Comparison of ENCODE assay signal across 1 cellular context in genomic region chr22:17777005-17777716, GRCh38.
TF ChIP-seq lines count a peak whose summit lies in the region.

No MANE protein-coding gene starts in this region.

TF ChIP-seq in GM23338, 12 proteins besides CTCF, POLR2A, EP300 and RAD21 (continued from another document):
- TF ChIP-seq ETS1 (IDR thresholded peaks at IDR 0.05) (no peak), ZNF331 (CRISPR knock-in tag; IDR thresholded peaks at IDR 0.05; ENCODE audit: low read depth) (no peak)
